In the genomic region with DNA sequence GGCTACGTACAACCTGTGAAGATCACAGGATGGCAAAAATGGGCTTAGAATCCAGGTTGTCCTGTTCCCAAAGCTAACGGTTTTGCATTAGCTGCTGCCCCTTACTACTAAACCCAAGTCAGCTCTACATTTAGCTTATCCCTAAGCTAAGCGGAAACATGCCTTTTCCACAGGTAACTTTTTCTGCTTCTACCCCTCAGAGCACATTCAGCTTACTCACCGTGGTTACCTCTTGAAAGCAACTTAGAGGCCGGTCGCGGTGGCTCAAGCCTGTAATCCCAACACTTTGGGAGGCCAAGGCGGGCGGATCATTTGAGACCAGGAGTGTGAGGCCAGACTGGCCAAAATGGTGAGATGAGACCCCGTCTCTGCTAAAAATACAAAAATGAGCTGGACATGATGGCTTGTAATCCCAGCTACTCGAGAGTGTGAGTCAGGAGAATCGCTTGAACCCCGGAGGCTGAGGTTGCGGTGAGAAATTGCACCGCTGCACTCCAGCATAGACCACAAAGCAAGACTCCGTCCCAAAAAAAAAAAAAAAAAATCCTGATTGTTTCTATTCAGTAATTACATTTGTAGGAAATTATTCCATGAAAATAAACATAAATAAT, we compare ENCODE assay signal across 8 cellular contexts. TPM values are rescaled to one million over a fixed set of nuclear protein-coding genes. Genes with fewer than 3 reads are reported as not detected.
A peak's percentile ranks its signal among the peaks of the same experiment; 100 is the strongest.
DNase-seq lines count a peak whose midpoint lies in the region; ATAC-seq and TF ChIP-seq lines count a peak whose summit lies in the region.

No MANE protein-coding gene starts in this region.

- intact Hi-C loops in left lung (cut with DNase I): no loop called here

- peak overlapping the region; percentile 91 for H3K27ac ChIP-seq in HUES6 (ENCODE audit: low read depth, low read length)
- H3K27ac ChIP-seq in angular gyrus (ENCODE audit: low read depth, low read length): peak overlapping the region; percentile 89
- H3K27ac ChIP-seq in left lung: peak overlapping the region; percentile 82 to 91
- peak overlapping the region; percentile 80 for H3K27ac ChIP-seq in thymus (ENCODE audit: low read depth)

- H3K36me3 ChIP-seq in BE2C (no peaks in the 10 kb centered on the region), HUES6 (ENCODE audit: control insufficient read depth, insufficient read depth, low read length) (peaks cover 10% of the 10 kb centered on the region; the same call in 1 of the 2 replicates), left lung (no peaks in the 10 kb centered on the region), thymus (ENCODE audit: control insufficient read depth, insufficient read depth) (no peaks in the 10 kb centered on the region)

- H3K4me1 ChIP-seq in BE2C: 0 out of 2 replicates have a peak, but pooled peaks cover 2% of the 10 kb centered on the region
- H3K4me1 ChIP-seq in HUES6 (ENCODE audit: control insufficient read depth, insufficient read depth, low read length): peaks cover 39% of the 10 kb centered on the region
- H3K4me1 ChIP-seq in left lung: peaks cover 7 to 52% of the 10 kb centered on the region in 2 donors
- H3K4me1 ChIP-seq in thymus (ENCODE audit: control insufficient read depth, insufficient read depth, low read length): peaks cover 3% of the 10 kb centered on the region

- no peak for DNase-seq in BE2C
- DNase-seq in left lung: no peak
- no peak for DNase-seq in islet precursor cell
- DNase-seq in NAMALWA (ENCODE audit: low spot score): no peak

- H3K9me3 ChIP-seq in BE2C (no peaks in the 10 kb centered on the region), HUES6 (ENCODE audit: control insufficient read depth, insufficient read depth, low read depth, low read length) (no peaks in the 10 kb centered on the region), left lung (no peaks in the 10 kb centered on the region), thymus (ENCODE audit: control insufficient read depth) (no peaks in the 10 kb centered on the region)

- no peak for TF ChIP-seq CTCF in BE2C (IDR thresholded peaks at IDR 0.05; ENCODE audit: low read depth, low read length)
- TF ChIP-seq CTCF in left lung (IDR thresholded peaks at IDR 0.05): no peak

- ATAC-seq in left lung: no peak
- ATAC-seq in HG03521 (IDR thresholded peaks at IDR 0.05; ENCODE audit: unreplicated experiment): no peak

- peak overlapping the region; percentile 95 for H3K9ac ChIP-seq in HUES6 (ENCODE audit: low read length)

- H3K27me3 ChIP-seq in BE2C (no peaks in the 10 kb centered on the region), HUES6 (ENCODE audit: control insufficient read depth, insufficient read depth, low read length) (no peaks in the 10 kb centered on the region), left lung (no peaks in the 10 kb centered on the region), thymus (ENCODE audit: control insufficient read depth, insufficient read depth) (no peaks in the 10 kb centered on the region)

- H3K4me3 ChIP-seq in BE2C (ENCODE audit: low read depth, low read length) (peak overlapping the region; percentile 46), HUES6 (ENCODE audit: low read depth, low read length) (peak overlapping the region; percentile 77), left lung (peak overlapping the region; percentile 91), thymus (ENCODE audit: low read length) (peak overlapping the region; percentile 95)

- WGBS in thymus: 68% methylated on average over 16 of the region's 16 CpGs

RNA-seq across cellular contexts. Expression of a gene that starts 0.8 kb away (rescaled TPM):
- polyA plus RNA-seq in BE2C (2012; ENCODE audit: insufficient read depth, insufficient read length, low read depth): 10.9 TPM
- 10 to 100 TPM; 71.9 to 77.1 TPM for total RNA-seq in left lung
- 36.6 TPM for polyA plus RNA-seq in thymus

RNA-seq across cellular contexts. Expression of a gene that starts 50.0 kb away (rescaled TPM):
- polyA plus RNA-seq in BE2C (2012; ENCODE audit: insufficient read depth, insufficient read length, low read depth): 15.0 TPM
- total RNA-seq in left lung: 10 to 100 TPM; 65.7 to 99.8 TPM
- 34.6 TPM for polyA plus RNA-seq in thymus
